23 cellular contexts compared by ENCODE assay signal in the genomic region with DNA sequence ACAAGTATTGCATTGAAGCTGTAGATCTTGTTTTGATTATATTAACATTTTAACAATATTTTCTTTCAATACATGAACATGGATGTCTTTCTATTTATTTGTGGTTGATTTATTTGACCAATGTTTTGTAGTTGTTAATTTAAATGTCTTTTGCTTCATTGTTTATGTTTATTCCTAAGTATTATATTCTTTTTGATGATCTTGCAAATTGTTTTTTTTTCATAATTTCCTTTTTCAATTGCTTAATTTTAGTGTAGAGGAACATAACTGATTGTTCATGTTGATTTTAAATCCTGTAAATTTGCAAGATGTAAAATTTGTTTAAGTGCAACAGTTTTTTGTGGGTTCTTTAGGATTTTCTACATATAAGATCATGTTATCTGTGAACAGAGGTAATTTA.
"Had no signal": no experiment of that assay in that cellular context is flagged by ENCODE, and none has a peak within 500 bp of the region (broad histone marks: within the 10 kb centered on the region; RNA-seq: fewer than 3 reads in every experiment).

No MANE protein-coding gene starts in this region.

- H3K36me3 ChIP-seq: esophagus muscularis mucosa, gastrocnemius medialis, heart right ventricle, left ventricle myocardium inferior, lower lobe of right lung had no signal

- FAIRE-seq: endothelial cell of umbilical vein, islet of Langerhans, keratinocyte had no signal

- H3K4me3 ChIP-seq: coronary artery, dorsolateral prefrontal cortex, esophagus muscularis mucosa, gastrocnemius medialis, heart right ventricle, left ventricle myocardium inferior, lower lobe of right lung had no signal

- ATAC-seq: foreskin keratinocyte; gastrocnemius medialis; heart right ventricle; left colon; left lobe of liver; lower lobe of right lung; naive thymus-derived CD4-positive, alpha-beta T cell had no signal

- H3K9me3 ChIP-seq: esophagus muscularis mucosa, gastrocnemius medialis, heart right ventricle, left ventricle myocardium inferior, lower lobe of right lung had no signal

- H3K4me1 ChIP-seq: esophagus muscularis mucosa, foreskin keratinocyte, gastrocnemius medialis, heart right ventricle, left ventricle myocardium inferior, lower lobe of right lung had no signal

- H3K27ac ChIP-seq: coronary artery, dorsolateral prefrontal cortex, esophagus muscularis mucosa, foreskin keratinocyte, gastrocnemius medialis, heart right ventricle, left ventricle myocardium inferior, lower lobe of right lung had no signal

- DNase-seq: dermis blood vessel endothelial cell; dorsolateral prefrontal cortex; effector CD4-positive, alpha-beta T cell; effector memory CD4-positive, alpha-beta T cell; foreskin keratinocyte; gastrocnemius medialis; glutamatergic neuron; head of caudate nucleus; heart right ventricle; hippocampal formation; kidney glomerular epithelial cell; left colon; left ventricle myocardium inferior; lower lobe of right lung; mesendoderm; midbrain; naive thymus-derived CD4-positive, alpha-beta T cell had no signal

- H3K27me3 ChIP-seq: esophagus muscularis mucosa, foreskin keratinocyte, gastrocnemius medialis, heart right ventricle had no signal
